In genomic region chr1:204818998-204819397, GRCh38 we compare ENCODE assay signal across 15 cellular contexts. TPM values are rescaled to one million over a fixed set of nuclear protein-coding genes. Genes with fewer than 3 reads are reported as not detected.
DNase-seq lines count a peak whose midpoint lies in the region; ATAC-seq and TF ChIP-seq lines count a peak whose summit lies in the region.
"Had no signal": no experiment of that assay in that cellular context is flagged by ENCODE, and none has a peak within 500 bp of the region (broad histone marks: within the 10 kb centered on the region; RNA-seq: fewer than 3 reads in every experiment).

No MANE protein-coding gene starts in this region.

- H3K27me3 Mint-ChIP-seq in brain (peaks cover 24% of the 10 kb centered on the region), mesothelial cell of epicardium (ENCODE audit: low read depth) (peaks cover 69% of the 10 kb centered on the region)

- H3K4me1 ChIP-seq in HEK293 (ENCODE audit: control insufficient read depth, insufficient read depth, low read length) (peaks cover 7% of the 10 kb centered on the region; the same call in 1 of the 2 replicates), heart right ventricle (peaks cover 3 to 66% (median 21%) of the 10 kb centered on the region in 9 donors)
- H3K4me1 ChIP-seq: Caco-2 had no signal

- no peak overlapping the region for H3K4me3 ChIP-seq in HEK293 (ENCODE audit: low read depth, low read length)
- H3K4me3 ChIP-seq in heart right ventricle, result no peak overlapping the region

- H3K4me3 Mint-ChIP-seq in brain, result no peak overlapping the region
- no peak overlapping the region for H3K4me3 Mint-ChIP-seq in mesothelial cell of epicardium
- H3K4me3 Mint-ChIP-seq: CD14-positive monocyte had no signal

- H3K9me3 ChIP-seq in HEK293 (ENCODE audit: control insufficient read depth, insufficient read depth, low read depth, low read length) (no peaks in the 10 kb centered on the region), heart right ventricle (peaks cover 0 to 10% (median 0%) of the 10 kb centered on the region in 11 donors)
- H3K9me3 ChIP-seq: Caco-2 had no signal

- CTCF ChIA-PET in HEK293 (lab: Yijun Ruan, JAX), result interaction anchor here (0.6 to 15.4 kb wide), 6 partner anchors 9 to 657 kb away, joined by 3 to 181 read pairs (median 4); partner anchors contain the start of gene REN

- H3K4me1 Mint-ChIP-seq in brain (peaks cover 29% of the 10 kb centered on the region), mesothelial cell of epicardium (no peaks in the 10 kb centered on the region)
- H3K4me1 Mint-ChIP-seq: CD14-positive monocyte had no signal

- no peak for TF ChIP-seq CTCF in HEK293 (tag by site-specific recombination; IDR thresholded peaks at IDR 0.05)
- no peak for TF ChIP-seq CTCF in brain (conservative IDR thresholded peaks at IDR 0.05)
- TF ChIP-seq CTCF in heart right ventricle (IDR thresholded peaks at IDR 0.05), result no peak
- TF ChIP-seq CTCF in mesothelial cell of epicardium (IDR thresholded peaks at IDR 0.05; ENCODE audit: unreplicated experiment), result no peak

- H3K36me3 Mint-ChIP-seq in brain (no peaks in the 10 kb centered on the region), mesothelial cell of epicardium (no peaks in the 10 kb centered on the region)
- H3K36me3 Mint-ChIP-seq: CD14-positive monocyte had no signal

- intact Hi-C loops in heart right ventricle (cut with DNase I) (no loop called here), sciatic nerve (cut with DNase I) (no loop called here)

- H3K27ac Mint-ChIP-seq in brain, result peak overlapping the region in 4 of 5 experiments; percentile 13 to 95 (median 68)
- H3K27ac Mint-ChIP-seq in mesothelial cell of epicardium, result no peak overlapping the region
- H3K27ac Mint-ChIP-seq: CD14-positive monocyte had no signal

- WGBS in heart right ventricle, 2 donors, result 48 to 53% methylated on average over 3 of the region's 3 CpGs

- H3K9me3 Mint-ChIP-seq in brain, result peaks cover 0 to 2% (median 0%) of the 10 kb centered on the region in 5 experiments
- no peaks in the 10 kb centered on the region for H3K9me3 Mint-ChIP-seq in mesothelial cell of epicardium
- H3K9me3 Mint-ChIP-seq: CD14-positive monocyte had no signal

- DNase-seq in heart right ventricle, result peak in 1 of 2 donors; percentile 39
- DNase-seq in sciatic nerve (ENCODE audit: low spot score), result peak; percentile 18
- no peak for DNase-seq in foreskin melanocyte
- no peak for DNase-seq in mesothelial cell of epicardium (ENCODE audit: low spot score in 2 of 2, unreplicated experiment in 2 of 2)
- no peak for DNase-seq in NCI-H226
- DNase-seq: ACHN, AML-193, Caco-2, NCI-H1417 treated with DMSO at 0.1 percent for 48 hours, NCI-H2029 treated with DMSO at 0.1 percent for 48 hours, NCI-H510A treated with DMSO at 0.1 percent for 48 hours had no signal

- no peaks in the 10 kb centered on the region for H3K27me3 ChIP-seq in heart right ventricle

- ATAC-seq in heart right ventricle (peak in 6 of 8 donors; percentile 44 to 59 (median 54)), sciatic nerve (no peak), GM18873 (IDR thresholded peaks at IDR 0.05; ENCODE audit: low FRiP score, unreplicated experiment) (no peak)

- POLR2A ChIA-PET in HEK293 (lab: Yijun Ruan, JAX), result no interaction called here

- H3K36me3 ChIP-seq in HEK293 (ENCODE audit: control insufficient read depth in 2 of 2, insufficient read depth in 1 of 2, low read length in 2 of 2), result no peaks in the 10 kb centered on the region
- no peaks in the 10 kb centered on the region for H3K36me3 ChIP-seq in heart right ventricle

- H3K27ac ChIP-seq in HEK293 (ENCODE audit: extremely low read depth, low read depth, low read length) (no peak overlapping the region), heart right ventricle (peak overlapping the region in 4 of 10 donors; percentile 9 to 59 (median 35))

TF ChIP-seq in HEK293, 187 proteins besides CTCF, POLR2A, EP300 and RAD21:
- TF ChIP-seq ZNF404 (tag by site-specific recombination; IDR thresholded peaks at IDR 0.05), result no peak
- no peak for TF ChIP-seq HOXA7 (CRISPR knock-in tag; IDR thresholded peaks at IDR 0.05; ENCODE audit: borderline replicate concordance)
- TF ChIP-seq ZNF555 (tag by site-specific recombination; conservative IDR thresholded peaks at IDR 0.05), result no peak
- TF ChIP-seq ZNF548 (tag by site-specific recombination; IDR thresholded peaks at IDR 0.05), result no peak
- TF ChIP-seq SALL2 (tag by site-specific recombination; IDR thresholded peaks at IDR 0.05; ENCODE audit: borderline replicate concordance), result no peak
- no peak for TF ChIP-seq GLI2 (tag by site-specific recombination; IDR thresholded peaks at IDR 0.05; ENCODE audit: borderline replicate concordance, low read depth)
- TF ChIP-seq ZNF391 (tag by site-specific recombination; IDR thresholded peaks at IDR 0.05; ENCODE audit: borderline replicate concordance, low read depth), result no peak
- TF ChIP-seq, protein P1, sequence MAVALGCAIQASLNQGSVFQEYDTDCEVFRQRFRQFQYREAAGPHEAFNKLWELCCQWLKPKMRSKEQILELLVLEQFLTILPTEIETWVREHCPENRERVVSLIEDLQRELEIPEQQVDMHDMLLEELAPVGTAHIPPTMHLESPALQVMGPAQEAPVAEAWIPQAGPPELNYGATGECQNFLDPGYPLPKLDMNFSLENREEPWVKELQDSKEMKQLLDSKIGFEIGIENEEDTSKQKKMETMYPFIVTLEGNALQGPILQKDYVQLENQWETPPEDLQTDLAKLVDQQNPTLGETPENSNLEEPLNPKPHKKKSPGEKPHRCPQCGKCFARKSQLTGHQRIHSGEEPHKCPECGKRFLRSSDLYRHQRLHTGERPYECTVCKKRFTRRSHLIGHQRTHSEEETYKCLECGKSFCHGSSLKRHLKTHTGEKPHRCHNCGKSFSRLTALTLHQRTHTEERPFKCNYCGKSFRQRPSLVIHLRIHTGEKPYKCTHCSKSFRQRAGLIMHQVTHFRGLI (tag by site-specific recombination; IDR thresholded peaks at IDR 0.05), result peak; percentile 99
- no peak for TF ChIP-seq KLF9 (tag by site-specific recombination; IDR thresholded peaks at IDR 0.05; ENCODE audit: low read depth)

RNA-seq across cellular contexts. Expression of gene NFASC, which starts 51.7 kb away (rescaled TPM):
- polyA plus RNA-seq in brain (ENCODE audit: insufficient read depth, low read depth, low replicate concordance) (54.4 TPM), heart right ventricle (10 to 100 TPM in 1 of 2 donors, 1 to 10 TPM in 1; 1.9 to 24.1 TPM)
- total RNA-seq in heart right ventricle (10 to 100 TPM in 5 of 10 donors, 1 to 10 TPM in 5; 5.2 to 16.3 (median 9.2) TPM), sciatic nerve (140 TPM), mesothelial cell of epicardium (0.35 to 0.72 TPM (median 0.72 TPM) in 3 replicates)
- polyA plus RNA-seq: CD14-positive monocyte had no signal

Comparison
In these comparisons a context has a peak if more than half of its experiments do, and no peak if none do; other contexts are left out.
1. ATAC-seq: peak in heart right ventricle (6 of 8); none in sciatic nerve (single experiment) and GM18873 (single experiment).